In genomic region chr18:75083131-75083530, GRCh38 we compare ENCODE assay signal across 16 cellular contexts.
DNase-seq lines count a peak whose midpoint lies in the region; ATAC-seq and TF ChIP-seq lines count a peak whose summit lies in the region.
"Had no signal": no experiment of that assay in that cellular context is flagged by ENCODE, and none has a peak within 500 bp of the region (broad histone marks: within the 10 kb centered on the region; RNA-seq: fewer than 3 reads in every experiment).

No MANE protein-coding gene starts in this region.

- ATAC-seq in Right ventricle myocardium superior (ENCODE audit: poor library complexity), result no peak

- peaks cover 0 to 2% of the 10 kb centered on the region in 2 donors for H3K9me3 ChIP-seq in right atrium auricular region
- peaks cover 0 to 5% of the 10 kb centered on the region in 2 donors for H3K9me3 ChIP-seq in ascending aorta

- H3K9me3 Mint-ChIP-seq in chondrocyte (ENCODE audit: low read depth) (peaks cover 13% of the 10 kb centered on the region), osteocyte (ENCODE audit: unreplicated experiment) (peaks cover 3% of the 10 kb centered on the region)

- H3K4me1 ChIP-seq in right atrium auricular region (no peaks in the 10 kb centered on the region), ascending aorta (no peaks in the 10 kb centered on the region)

- no peaks in the 10 kb centered on the region for H3K36me3 Mint-ChIP-seq in chondrocyte (ENCODE audit: low read depth)
- H3K36me3 Mint-ChIP-seq in osteocyte (ENCODE audit: unreplicated experiment), result no peaks in the 10 kb centered on the region

- H3K27me3 Mint-ChIP-seq in chondrocyte (ENCODE audit: low read depth) (peaks cover 9% of the 10 kb centered on the region), osteocyte (ENCODE audit: unreplicated experiment) (no peaks in the 10 kb centered on the region)

- DNase-seq in right atrium auricular region (ENCODE audit: low spot score) (peak; percentile 13), Right ventricle myocardium superior (no peak), chondrocyte (ENCODE audit: low spot score) (peak; percentile 55), osteocyte (ENCODE audit: extremely low spot score, unreplicated experiment) (peak; percentile 56), NCI-H748 (lab: John Stamatoyannopoulos, UW; ENCODE audit: unreplicated experiment) (no peak), activated gamma-delta T cell treated with Interleukin-2 at 50 U/mL for 16 hours (no peak), ascending aorta (ENCODE audit: low spot score in 2 of 2) (no peak)
- DNase-seq: C1 segment of cervical spinal cord; Calu3; CD4-positive, alpha-beta memory T cell; COR-L47; DMS53; DMS79 treated with DMSO at 0.1 percent for 48 hours; GF-D8; GM23248; HCEC 1CT had no signal

- H3K4me3 Mint-ChIP-seq in chondrocyte (ENCODE audit: unreplicated experiment) (no peak overlapping the region), osteocyte (ENCODE audit: unreplicated experiment) (no peak overlapping the region)
- H3K4me3 Mint-ChIP-seq: CD4-positive, alpha-beta memory T cell had no signal

- H3K4me1 Mint-ChIP-seq in chondrocyte (ENCODE audit: low read depth), result no peaks in the 10 kb centered on the region
- H3K4me1 Mint-ChIP-seq in osteocyte (ENCODE audit: unreplicated experiment), result no peaks in the 10 kb centered on the region
- H3K4me1 Mint-ChIP-seq: CD4-positive, alpha-beta memory T cell had no signal

- H3K4me3 ChIP-seq in right atrium auricular region (no peak overlapping the region), ascending aorta (no peak overlapping the region)
- H3K4me3 ChIP-seq: GM23248 had no signal

- TF ChIP-seq CTCF in right atrium auricular region (IDR thresholded peaks at IDR 0.05), result no peak
- TF ChIP-seq CTCF in chondrocyte (IDR thresholded peaks at IDR 0.05), result no peak
- TF ChIP-seq CTCF in osteocyte (IDR thresholded peaks at IDR 0.05), result no peak
- no peak for TF ChIP-seq CTCF in ascending aorta (IDR thresholded peaks at IDR 0.05)

- no peak overlapping the region for H3K27ac ChIP-seq in right atrium auricular region
- H3K27ac ChIP-seq in ascending aorta, result no peak overlapping the region
- H3K27ac ChIP-seq: GM23248 had no signal

- no peaks in the 10 kb centered on the region for H3K27me3 ChIP-seq in right atrium auricular region
- no peaks in the 10 kb centered on the region for H3K27me3 ChIP-seq in ascending aorta

- H3K36me3 ChIP-seq in right atrium auricular region (no peaks in the 10 kb centered on the region), ascending aorta (no peaks in the 10 kb centered on the region)

- H3K27ac Mint-ChIP-seq in chondrocyte (ENCODE audit: unreplicated experiment), result no peak overlapping the region
- H3K27ac Mint-ChIP-seq in osteocyte (ENCODE audit: unreplicated experiment), result no peak overlapping the region

- intact Hi-C loops in Right ventricle myocardium superior (cut with DNase I) (no loop called here), ascending aorta (cut with DNase I) (no loop called here)

Comparison
In these comparisons a context has a peak if more than half of its experiments do, and no peak if none do; other contexts are left out.
1. DNase-seq: peak in right atrium auricular region (single experiment), chondrocyte (single experiment) and osteocyte (single experiment); none in Right ventricle myocardium superior (single experiment), NCI-H748 (single experiment), activated gamma-delta T cell treated with Interleukin-2 at 50 U/mL for 16 hours (single experiment) and ascending aorta (0 of 2).